ENCODE assay signal across 3 cellular contexts in genomic region chr13:110306960-110307696, GRCh38.
TF ChIP-seq lines count a peak whose summit lies in the region.

Gene COL4A1 (minus strand): TSS chr13:110307157. CDS start chr13:110307027, 130 bp downstream.
Gene COL4A2 (plus strand): TSS chr13:110307284. CDS start chr13:110307904, 620 bp downstream.

TF ChIP-seq in liver, 16 proteins besides CTCF, POLR2A, EP300 and RAD21:
- TF ChIP-seq RXRA (IDR thresholded peaks at IDR 0.05) (no peak), FOXA1 (IDR thresholded peaks at IDR 0.05) (no peak), JUND (IDR thresholded peaks at IDR 0.05) (no peak)

TF ChIP-seq in HepG2, 621 proteins besides CTCF, POLR2A, EP300 and RAD21:
- TF ChIP-seq NFYC (CRISPR knock-in tag; IDR thresholded peaks at IDR 0.05) (no peak), ZNF800 (CRISPR knock-in tag; IDR thresholded peaks at IDR 0.05) (no peak), ZNF329 (CRISPR knock-in tag; IDR thresholded peaks at IDR 0.05; ENCODE audit: low read depth) (no peak), YEATS4 (CRISPR knock-in tag; IDR thresholded peaks at IDR 0.05; ENCODE audit: borderline replicate concordance) (no peak), MTA1 (CRISPR knock-in tag; IDR thresholded peaks at IDR 0.05; ENCODE audit: borderline replicate concordance) (no peak), ZNF549 (CRISPR knock-in tag; IDR thresholded peaks at IDR 0.05) (no peak), ZNF224 (CRISPR knock-in tag; IDR thresholded peaks at IDR 0.05) (no peak), CAMTA2 (CRISPR knock-in tag; IDR thresholded peaks at IDR 0.05; ENCODE audit: borderline replicate concordance) (no peak), MNT (IDR thresholded peaks at IDR 0.05) (no peak), GATA4 (IDR thresholded peaks at IDR 0.05; ENCODE audit: borderline replicate concordance, low read depth) (no peak), CBX2 (IDR thresholded peaks at IDR 0.05; ENCODE audit: low read depth, low read length) (no peak), CBX2 (CRISPR knock-in tag; IDR thresholded peaks at IDR 0.05; ENCODE audit: low read depth) (no peak), ZNF674 (CRISPR knock-in tag; IDR thresholded peaks at IDR 0.05; ENCODE audit: low read depth) (no peak), NFKB2 (CRISPR knock-in tag; IDR thresholded peaks at IDR 0.05; ENCODE audit: borderline replicate concordance) (no peak)
- TF ChIP-seq, protein P1, sequence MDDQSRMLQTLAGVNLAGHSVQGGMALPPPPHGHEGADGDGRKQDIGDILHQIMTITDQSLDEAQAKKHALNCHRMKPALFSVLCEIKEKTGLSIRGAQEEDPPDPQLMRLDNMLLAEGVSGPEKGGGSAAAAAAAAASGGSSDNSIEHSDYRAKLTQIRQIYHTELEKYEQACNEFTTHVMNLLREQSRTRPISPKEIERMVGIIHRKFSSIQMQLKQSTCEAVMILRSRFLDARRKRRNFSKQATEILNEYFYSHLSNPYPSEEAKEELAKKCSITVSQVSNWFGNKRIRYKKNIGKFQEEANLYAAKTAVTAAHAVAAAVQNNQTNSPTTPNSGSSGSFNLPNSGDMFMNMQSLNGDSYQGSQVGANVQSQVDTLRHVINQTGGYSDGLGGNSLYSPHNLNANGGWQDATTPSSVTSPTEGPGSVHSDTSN (CRISPR knock-in tag; IDR thresholded peaks at IDR 0.05; ENCODE audit: borderline replicate concordance) = no peak

TF ChIP-seq in endothelial cell of umbilical vein, 7 proteins besides CTCF, POLR2A, EP300 and RAD21:
- TF ChIP-seq POLR2AphosphoS5 (IDR thresholded peaks at IDR 0.05; ENCODE audit: insufficient read depth, low read depth, low read length) = peak; percentile 93
- TF ChIP-seq JUN (IDR thresholded peaks at IDR 0.05; ENCODE audit: borderline replicate concordance, insufficient read depth, insufficient read length, low read depth) = no peak
TF ChIP-seq in endothelial cell of umbilical vein: peak in this region for 1.
